In the genomic region with DNA sequence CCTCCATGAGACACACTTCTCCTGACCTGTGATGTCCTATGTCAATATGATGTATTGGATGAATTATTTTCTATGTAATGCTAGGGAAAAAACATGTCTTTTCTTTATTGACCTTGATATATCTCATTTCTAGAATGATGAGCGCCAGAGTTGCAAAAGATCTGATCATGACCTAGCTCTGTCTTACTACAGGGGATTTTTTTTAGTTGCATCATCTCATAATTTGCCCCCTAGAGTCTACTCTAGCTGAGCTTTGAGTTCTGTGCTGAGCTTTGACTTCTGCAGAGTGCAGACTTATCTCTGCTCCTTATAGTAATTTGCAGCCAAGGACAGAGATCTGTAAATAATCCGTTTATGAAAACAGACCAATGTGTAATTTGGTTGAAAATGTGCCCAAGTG, we compare ENCODE assay signal across 27 cellular contexts.
"Had no signal": no experiment of that assay in that cellular context is flagged by ENCODE, and none has a peak within 500 bp of the region (broad histone marks: within the 10 kb centered on the region; RNA-seq: fewer than 3 reads in every experiment).

No MANE protein-coding gene starts in this region.

- FAIRE-seq: urothelium cell line had no signal

- H3K27ac ChIP-seq: stomach, suprapubic skin, testis, thoracic aorta, thyroid gland, tibial artery, tibial nerve, transverse colon, upper lobe of left lung, upper lobe of right lung, uterus, vagina had no signal

- H3K9me3 ChIP-seq: stomach, suprapubic skin, testis, thoracic aorta, thyroid gland, tibial artery, tibial nerve, transverse colon, upper lobe of left lung, upper lobe of right lung, uterus, vagina had no signal

- ATAC-seq: stimulated activated effector memory CD8-positive, alpha-beta T cell treated with anti-CD3 and anti-CD28 coated beads, Interleukin-12 subunit alpha, Interleukin-12 subunit beta, amount 100 ng/mL, for 72 hours; stimulated activated memory B cell treated with anti-CD40 and anti-IgM and Interleukin-4, amounts not matched to agents 10 μg/mL and 1 μg/mL and 100 μg/mL, for 72 hours; stimulated activated naive B cell treated with anti-CD40 and anti-IgM and Interleukin-4, amounts not matched to agents 10 μg/mL and 1 μg/mL and 100 μg/mL, for 72 hours; stimulated activated naive CD8-positive, alpha-beta T cell treated with anti-CD3 and anti-CD28 coated beads, Interleukin-15, amount 100 ng/mL, for 72 hours; stimulated activated naive CD8-positive, alpha-beta T cell treated with anti-CD3 and anti-CD28 coated beads, Interleukin-15, Interleukin-2, amounts not matched to agents 100 U/mL and 50 U/mL, for 24 hours; upper lobe of right lung had no signal

- H3K36me3 ChIP-seq: stomach, suprapubic skin, thoracic aorta, thyroid gland, tibial artery, tibial nerve, transverse colon, upper lobe of left lung, upper lobe of right lung, uterus, vagina had no signal

- H3K4me3 ChIP-seq: stomach, suprapubic skin, testis, thoracic aorta, thyroid gland, tibial artery, tibial nerve, transverse colon, upper lobe of left lung, upper lobe of right lung, uterus, vagina had no signal

- H3K27me3 ChIP-seq: stomach, suprapubic skin, testis, thyroid gland, tibial artery, tibial nerve, transverse colon, upper lobe of left lung, upper lobe of right lung, uterus, vagina had no signal

- DNase-seq: stimulated activated CD4-positive, alpha-beta T cell treated with anti-CD3 and anti-CD28 coated beads, Interleukin-2, amount 100 ng/mL, for 48 hours; stimulated activated CD4-positive, alpha-beta T cell treated with anti-CD3 and anti-CD28 coated beads, Interleukin-4, amount 100 ng/mL, for 1 hour; stimulated activated CD4-positive, alpha-beta T cell treated with anti-CD3 and anti-CD28 coated beads, Interleukin-4, amount 100 ng/mL, for 24 hours; stimulated activated CD4-positive, alpha-beta T cell treated with anti-CD3 and anti-CD28 coated beads, Interleukin-4, amount 100 ng/mL, for 4 hours; stimulated activated CD8-positive, alpha-beta memory T cell treated with anti-CD3 and anti-CD28 coated beads, Interleukin-4, amount 100 ng/mL, for 48 hours; stimulated activated naive B cell treated with anti-CD40 and anti-IgM and Interleukin-4, amounts not matched to agents 10 μg/mL and 1 μg/mL and 100 μg/mL, for 72 hours; stimulated activated naive CD4-positive, alpha-beta T cell; stimulated activated naive CD4-positive, alpha-beta T cell treated with Interleukin-2 at 50 U/mL for 16 hours; stimulated activated naive CD8-positive, alpha-beta T cell treated with anti-CD3 and anti-CD28 coated beads, Interleukin-15, amount 100 ng/mL, for 72 hours; stimulated activated naive CD8-positive, alpha-beta T cell treated with anti-CD3 and anti-CD28 coated beads, Interleukin-15, Interleukin-2, amounts not matched to agents 100 U/mL and 50 U/mL, for 24 hours; stomach; substantia nigra; testis; thyroid gland; tibial artery; transverse colon; trophoblast cell; upper lobe of left lung; upper lobe of right lung; uterus had no signal

- H3K4me1 ChIP-seq: stomach, suprapubic skin, testis, thyroid gland, tibial artery, tibial nerve, transverse colon, upper lobe of left lung, upper lobe of right lung, uterus, vagina had no signal
